8 cellular contexts compared by ENCODE assay signal in the genomic region with DNA sequence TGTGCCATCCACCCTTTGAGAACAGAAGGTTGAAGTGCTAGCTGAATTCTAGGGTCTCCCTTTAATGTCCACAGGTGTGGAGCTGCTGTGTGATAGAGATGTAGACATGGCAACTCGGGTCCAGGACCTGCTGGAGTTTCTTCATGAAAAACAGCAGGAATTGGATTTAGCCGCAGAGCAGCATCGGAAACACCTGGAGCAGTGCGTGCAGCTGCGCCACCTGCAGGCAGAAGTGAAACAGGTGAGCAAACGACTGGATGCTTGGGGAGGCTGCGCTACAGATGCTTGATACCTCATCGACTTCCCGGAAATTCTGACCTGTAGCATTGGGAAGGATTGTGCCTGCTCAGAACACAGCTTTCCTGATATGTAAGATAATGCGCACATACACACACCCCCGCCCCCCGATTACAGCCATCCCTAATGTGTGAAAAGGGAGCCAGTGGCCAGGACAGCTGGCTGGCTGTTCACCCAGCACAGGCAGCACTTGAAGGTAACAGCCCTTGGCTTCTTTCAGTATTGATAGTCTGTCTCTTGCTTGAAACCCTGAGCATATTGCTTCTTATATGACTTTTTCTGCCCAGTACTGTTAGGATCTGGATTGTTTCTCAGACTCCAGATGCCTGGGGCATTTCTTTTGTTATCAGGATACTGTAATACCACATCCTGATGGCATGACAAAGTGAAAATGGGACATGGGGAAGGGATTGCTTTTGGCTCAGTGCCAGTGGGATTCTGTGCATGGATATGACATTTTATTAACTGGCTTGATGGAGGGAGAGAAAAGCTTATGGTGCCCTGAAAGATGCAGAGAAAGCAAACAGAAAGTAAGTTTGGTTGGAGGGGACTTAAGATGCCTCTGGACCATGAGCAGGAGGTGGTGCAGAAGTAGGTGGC.
DNase-seq lines count a peak whose midpoint lies in the region; ATAC-seq and TF ChIP-seq lines count a peak whose summit lies in the region.

No MANE protein-coding gene starts in this region.

- intact Hi-C loops in lower lobe of right lung (cut with DNase I), result no loop called here

- H3K36me3 Mint-ChIP-seq in activated naive CD8-positive, alpha-beta T cell treated with anti-CD3 and anti-CD28 coated beads, Interleukin-2, amount 50 U/mL, for 24 hours (ENCODE audit: low read depth), result peaks cover 3% of the 10 kb centered on the region

- no peaks in the 10 kb centered on the region for H3K9me3 ChIP-seq in lower lobe of right lung

- no peak overlapping the region for H3K4me3 Mint-ChIP-seq in activated naive CD8-positive, alpha-beta T cell treated with anti-CD3 and anti-CD28 coated beads, Interleukin-2, amount 50 U/mL, for 24 hours

- H3K9me3 Mint-ChIP-seq in activated naive CD8-positive, alpha-beta T cell treated with anti-CD3 and anti-CD28 coated beads, Interleukin-2, amount 50 U/mL, for 24 hours, result no peaks in the 10 kb centered on the region

- peak; percentile 22 for DNase-seq in EH (ENCODE audit: low read depth)
- DNase-seq in LoVo (ENCODE audit: low spot score), result peak; percentile 26
- DNase-seq in activated naive CD8-positive, alpha-beta T cell treated with anti-CD3 and anti-CD28 coated beads, Interleukin-2, amount 50 U/mL, for 24 hours, result peak; percentile 12
- DNase-seq in lower lobe of right lung, result no peak
- no peak for DNase-seq in NCI-H226

- peak; percentile 44 for TF ChIP-seq CTCF in lower lobe of right lung (IDR thresholded peaks at IDR 0.05)

- no peaks in the 10 kb centered on the region for H3K4me1 ChIP-seq in lower lobe of right lung

- H3K27ac ChIP-seq in lower lobe of right lung, result no peak overlapping the region

- H3K4me1 Mint-ChIP-seq in activated naive CD8-positive, alpha-beta T cell treated with anti-CD3 and anti-CD28 coated beads, Interleukin-2, amount 50 U/mL, for 24 hours, result peaks cover 37% of the 10 kb centered on the region

- H3K36me3 ChIP-seq in lower lobe of right lung, result peaks cover 99% of the 10 kb centered on the region

- H3K27ac Mint-ChIP-seq in activated naive CD8-positive, alpha-beta T cell treated with anti-CD3 and anti-CD28 coated beads, Interleukin-2, amount 50 U/mL, for 24 hours, result no peak overlapping the region

- H3K27me3 Mint-ChIP-seq in activated naive CD8-positive, alpha-beta T cell treated with anti-CD3 and anti-CD28 coated beads, Interleukin-2, amount 50 U/mL, for 24 hours, result no peaks in the 10 kb centered on the region

- no peaks in the 10 kb centered on the region for H3K27me3 ChIP-seq in lower lobe of right lung (ENCODE audit: low read depth)

- ATAC-seq in activated naive CD8-positive, alpha-beta T cell treated with anti-CD3 and anti-CD28 coated beads, Interleukin-2, amount 50 U/mL, for 24 hours, result no peak
- ATAC-seq in lower lobe of right lung (peak in 1 of 2 donors; percentile 25), HG03342 (IDR thresholded peaks at IDR 0.05; ENCODE audit: unreplicated experiment) (no peak), HG03095 (IDR thresholded peaks at IDR 0.05; ENCODE audit: unreplicated experiment) (no peak), HG03442 (IDR thresholded peaks at IDR 0.05; ENCODE audit: unreplicated experiment) (no peak)

- no peak overlapping the region for H3K4me3 ChIP-seq in lower lobe of right lung

Comparison
In these comparisons a context has a peak if more than half of its experiments do, and no peak if none do; other contexts are left out.
1. DNase-seq: peak in EH (single experiment), LoVo (single experiment) and activated naive CD8-positive, alpha-beta T cell treated with anti-CD3 and anti-CD28 coated beads, Interleukin-2, amount 50 U/mL, for 24 hours (single experiment); none in lower lobe of right lung (single experiment) and NCI-H226 (single experiment).